In genomic region chr11:32353884-32354283, GRCh38 we compare ENCODE assay signal across 2 cellular contexts.
TF ChIP-seq lines count a peak whose summit lies in the region.

No MANE protein-coding gene starts in this region.

TF ChIP-seq in HepG2, 621 proteins besides CTCF, POLR2A, EP300 and RAD21:
- TF ChIP-seq NFE2L2 (IDR thresholded peaks at IDR 0.05; ENCODE audit: low read length) (no peak), RFX5 (IDR thresholded peaks at IDR 0.05; ENCODE audit: low read depth, low read length) (peak; percentile 39; the same call in 1 of the 2 replicates)

TF ChIP-seq in H1, 55 proteins besides CTCF, POLR2A, EP300 and RAD21:
- TF ChIP-seq EZH2 (IDR thresholded peaks at IDR 0.05; ENCODE audit: low read depth, low read length, severe bottlenecking) (no peak), EGR1 (IDR thresholded peaks at IDR 0.05; ENCODE audit: borderline replicate concordance, low read depth, low read length) (no peak), SIRT6 (IDR thresholded peaks at IDR 0.05; ENCODE audit: low read length) (no peak), CEBPB (IDR thresholded peaks at IDR 0.05; ENCODE audit: low read depth, low read length) (no peak), CREB1 (IDR thresholded peaks at IDR 0.05) (no peak), CTBP2 (IDR thresholded peaks at IDR 0.05; ENCODE audit: borderline replicate concordance, insufficient read depth, insufficient read length, low read length) (no peak), TAF1 (IDR thresholded peaks at IDR 0.05; ENCODE audit: low read depth, low read length) (no peak), CBX5 (IDR thresholded peaks at IDR 0.05; ENCODE audit: low read depth, low read length) (no peak)
